ENCODE assay signal across 22 cellular contexts in the genomic region with DNA sequence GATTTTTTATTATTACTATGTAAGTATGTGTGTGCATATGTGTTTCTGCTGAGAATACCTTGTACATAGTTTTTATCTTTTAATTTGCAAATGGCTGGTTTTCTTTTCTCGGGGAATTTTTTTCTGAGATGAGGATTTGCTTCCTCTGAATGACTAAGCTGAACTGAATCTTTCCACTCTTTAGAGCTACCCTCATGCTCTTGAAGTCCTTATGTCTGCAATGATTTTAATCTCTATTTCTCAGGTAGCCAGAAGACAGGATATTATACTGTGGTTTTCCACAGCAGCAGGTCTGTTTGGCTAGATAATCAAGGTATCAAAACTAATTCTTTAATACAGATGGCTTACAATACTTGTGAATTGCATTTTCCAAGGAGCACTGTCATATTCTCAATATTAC.
DNase-seq lines count a peak whose midpoint lies in the region; ATAC-seq, FAIRE-seq and TF ChIP-seq lines count a peak whose summit lies in the region.
"Had no signal": no experiment of that assay in that cellular context is flagged by ENCODE, and none has a peak within 500 bp of the region (broad histone marks: within the 10 kb centered on the region; RNA-seq: fewer than 3 reads in every experiment).

No MANE protein-coding gene starts in this region.

- H3K4me1 Mint-ChIP-seq in activated CD8-positive, alpha-beta memory T cell treated with anti-CD3 and anti-CD28 coated beads, Interleukin-2, amount 10 ng/mL, durations not matched to agents 7 days and 5 days: no peaks in the 10 kb centered on the region
- peaks cover 3% of the 10 kb centered on the region for H3K4me1 Mint-ChIP-seq in activated T-cell treated with anti-CD3 and anti-CD28 coated beads, Interleukin-2, amount 50 U/mL, for 4 hours (ENCODE audit: low read depth)
- H3K4me1 Mint-ChIP-seq in effector memory CD8-positive, alpha-beta T cell (ENCODE audit: low read depth in 2 of 2): peaks cover 9 to 25% of the 10 kb centered on the region in 2 donors

- no peak overlapping the region for H3K27ac Mint-ChIP-seq in activated CD8-positive, alpha-beta memory T cell treated with anti-CD3 and anti-CD28 coated beads, Interleukin-2, amount 10 ng/mL, durations not matched to agents 7 days and 5 days
- no peak overlapping the region for H3K27ac Mint-ChIP-seq in effector memory CD8-positive, alpha-beta T cell
- H3K27ac Mint-ChIP-seq: CD4-positive, alpha-beta T cell; HFFc6 had no signal

- WGBS in HepG2 (ENCODE audit: low lambda C conversion rate): 100% methylated on average over 1 of the region's 1 CpG
- 80% methylated on average over 1 of the region's 1 CpG for WGBS in right lobe of liver (ENCODE audit: insufficient coverage, low coverage, low lambda C conversion rate, missing lambda C conversion rate)

- ATAC-seq in HepG2 (no peak), right lobe of liver (no peak), HG02970 (IDR thresholded peaks at IDR 0.05; ENCODE audit: low FRiP score, unreplicated experiment) (no peak)
- ATAC-seq in activated CD8-positive, alpha-beta memory T cell treated with anti-CD3 and anti-CD28 coated beads, Interleukin-2, amount 10 ng/mL, durations not matched to agents 7 days and 5 days: no peak
- ATAC-seq in activated T-cell treated with anti-CD3 and anti-CD28 coated beads, Interleukin-2, amount 50 U/mL, for 4 hours: no peak
- no peak for ATAC-seq in effector memory CD8-positive, alpha-beta T cell (replicated peaks)
- ATAC-seq: A549, HCT116 had no signal

- intact Hi-C loops in HepG2 (cut with micrococcal nuclease; ENCODE audit: unreplicated experiment): loop anchor here (10.0 kb wide), 1 partner anchor 288 kb away; no protein-coding TSS in a partner anchor
- intact Hi-C loops in right lobe of liver (cut with DNase I): no loop called here

- peaks cover 28% of the 10 kb centered on the region for H3K79me2 ChIP-seq in HepG2 (ENCODE audit: insufficient read depth, low read length)

- in situ Hi-C loops in HepG2 (cut with HindIII; ENCODE audit: extremely low pct_ligation_motif_present, low pct_unique_long_range_greater_than_20kb): loop anchor here (10.0 kb wide), 1 partner anchor 112 kb away; the partner anchor contains the start of gene PLCB1

- TF ChIP-seq CTCF in HepG2 (CRISPR knock-in tag; IDR thresholded peaks at IDR 0.05): no peak
- no peak for TF ChIP-seq CTCF in right lobe of liver (IDR thresholded peaks at IDR 0.05)

- CTCF ChIA-PET in HepG2 (lab: Yijun Ruan, JAX; ENCODE audit: low intra/inter-chr PET ratio, low total read pairs): no interaction called here
- CTCF ChIA-PET in activated CD8-positive, alpha-beta memory T cell treated with anti-CD3 and anti-CD28 coated beads, Interleukin-2, amount 10 ng/mL, durations not matched to agents 7 days and 5 days (lab: Charles Lee): no interaction called here

- no peak overlapping the region for H2AFZ ChIP-seq in HepG2 (ENCODE audit: low read length)
- H2AFZ ChIP-seq: GM23248 had no signal

- no peaks in the 10 kb centered on the region for H3K27me3 Mint-ChIP-seq in activated CD8-positive, alpha-beta memory T cell treated with anti-CD3 and anti-CD28 coated beads, Interleukin-2, amount 10 ng/mL, durations not matched to agents 7 days and 5 days
- no peaks in the 10 kb centered on the region for H3K27me3 Mint-ChIP-seq in activated T-cell treated with anti-CD3 and anti-CD28 coated beads, Interleukin-2, amount 50 U/mL, for 4 hours (ENCODE audit: low read depth)
- H3K27me3 Mint-ChIP-seq in effector memory CD8-positive, alpha-beta T cell: no peaks in the 10 kb centered on the region
- H3K27me3 Mint-ChIP-seq: CD4-positive, alpha-beta T cell had no signal

- H3K4me3 ChIP-seq in HepG2 (replicated peaks in 1 of 3; ENCODE audit: insufficient read depth in 1 of 3, low read depth in 2 of 3, low read length in 3 of 3) (no peak overlapping the region), right lobe of liver (no peak overlapping the region)
- H3K4me3 ChIP-seq: A549, GM23248 had no signal

- TF ChIP-seq EP300 in HepG2 (IDR thresholded peaks at IDR 0.05; ENCODE audit: low read depth in 2 of 2, low read length in 2 of 2) (no peak), HepG2 (CRISPR knock-in tag; IDR thresholded peaks at IDR 0.05; ENCODE audit: borderline replicate concordance) (no peak)

- no peaks in the 10 kb centered on the region for H3K9me3 ChIP-seq in HepG2 (ENCODE audit: low read length)
- no peaks in the 10 kb centered on the region for H3K9me3 ChIP-seq in right lobe of liver
- H3K9me3 ChIP-seq: A549, Caco-2 had no signal

- H3K36me3 ChIP-seq in HepG2 (replicated peaks in 1 of 2; ENCODE audit: control insufficient read depth in 1 of 2, insufficient read depth in 2 of 2, low read length in 2 of 2): peaks cover 3 to 8% of the 10 kb centered on the region in 2 experiments; a peak in 3 of 5 replicates
- no peaks in the 10 kb centered on the region for H3K36me3 ChIP-seq in right lobe of liver

- H3K27me3 ChIP-seq in HepG2 (ENCODE audit: control insufficient read depth in 1 of 2, insufficient read depth in 2 of 2, low read length in 2 of 2) (no peaks in the 10 kb centered on the region), right lobe of liver (no peaks in the 10 kb centered on the region)

- H3K4me2 ChIP-seq in HepG2 (ENCODE audit: low read depth, low read length): no peak overlapping the region
- H3K4me2 ChIP-seq: A549 had no signal

- TF ChIP-seq POLR2A in HepG2 (IDR thresholded peaks at IDR 0.05; ENCODE audit: insufficient read depth in 1 of 2, low read depth in 2 of 2, low read length in 2 of 2) (no peak), right lobe of liver (IDR thresholded peaks at IDR 0.05) (no peak)

- H3K4me1 ChIP-seq in HepG2 (ENCODE audit: insufficient read depth, low read length) (peaks cover 66% of the 10 kb centered on the region), right lobe of liver (peaks cover 0 to 4% (median 0%) of the 10 kb centered on the region in 4 donors)
- H3K4me1 ChIP-seq: A549 had no signal

- FAIRE-seq in HepG2 (lab: Jason Lieb, UNC): no peak
- FAIRE-seq: A549, D721Med, G401.6, GM12891, GM18507, H54 had no signal

- peaks cover 7% of the 10 kb centered on the region for H4K20me1 ChIP-seq in HepG2 (ENCODE audit: insufficient read depth, low read length)

- no peaks in the 10 kb centered on the region for H3K9me3 Mint-ChIP-seq in activated CD8-positive, alpha-beta memory T cell treated with anti-CD3 and anti-CD28 coated beads, Interleukin-2, amount 10 ng/mL, durations not matched to agents 7 days and 5 days (ENCODE audit: low read depth)
- no peaks in the 10 kb centered on the region for H3K9me3 Mint-ChIP-seq in activated T-cell treated with anti-CD3 and anti-CD28 coated beads, Interleukin-2, amount 50 U/mL, for 4 hours
- no peaks in the 10 kb centered on the region for H3K9me3 Mint-ChIP-seq in effector memory CD8-positive, alpha-beta T cell
- H3K9me3 Mint-ChIP-seq: CD4-positive, alpha-beta T cell; HFFc6 had no signal

- no peak overlapping the region for H3K27ac ChIP-seq in HepG2 (ENCODE audit: extremely low read length, insufficient read depth, low read length)
- no peak overlapping the region for H3K27ac ChIP-seq in right lobe of liver
- H3K27ac ChIP-seq: 22Rv1, A549, C4-2B, GM23248 had no signal

- no peak for TF ChIP-seq RAD21 in HepG2 (CRISPR knock-in tag; IDR thresholded peaks at IDR 0.05)

- H3K36me3 Mint-ChIP-seq in activated CD8-positive, alpha-beta memory T cell treated with anti-CD3 and anti-CD28 coated beads, Interleukin-2, amount 10 ng/mL, durations not matched to agents 7 days and 5 days: no peaks in the 10 kb centered on the region
- no peaks in the 10 kb centered on the region for H3K36me3 Mint-ChIP-seq in activated T-cell treated with anti-CD3 and anti-CD28 coated beads, Interleukin-2, amount 50 U/mL, for 4 hours (ENCODE audit: insufficient read depth)
- no peaks in the 10 kb centered on the region for H3K36me3 Mint-ChIP-seq in effector memory CD8-positive, alpha-beta T cell (ENCODE audit: insufficient read depth)

- BruUV-seq in HepG2 (replicated peaks; lab: Mats Ljungman, UMichigan): no TSS peak

- POLR2A ChIA-PET in HepG2 (lab: Yijun Ruan, JAX): no interaction called here

- no peak for DNase-seq in HepG2 (ENCODE audit: low spot score)
- DNase-seq in right lobe of liver: no peak
- DNase-seq in amniotic epithelial cell (ENCODE audit: low read depth): peak; percentile 12
- peak; percentile 76 for DNase-seq in iris pigment epithelial cell (ENCODE audit: low read depth)
- DNase-seq in activated CD8-positive, alpha-beta memory T cell treated with anti-CD3 and anti-CD28 coated beads, Interleukin-2, amount 10 ng/mL, durations not matched to agents 7 days and 5 days: no peak
- no peak for DNase-seq in activated T-cell treated with anti-CD3 and anti-CD28 coated beads, Interleukin-2, amount 50 U/mL, for 4 hours
- no peak for DNase-seq in effector memory CD8-positive, alpha-beta T cell
- DNase-seq: AML-193; Caco-2; CD4-positive, alpha-beta T cell; GM23248; HFFc6 had no signal

- H3K4me3 Mint-ChIP-seq in activated CD8-positive, alpha-beta memory T cell treated with anti-CD3 and anti-CD28 coated beads, Interleukin-2, amount 10 ng/mL, durations not matched to agents 7 days and 5 days: no peak overlapping the region
- H3K4me3 Mint-ChIP-seq in activated T-cell treated with anti-CD3 and anti-CD28 coated beads, Interleukin-2, amount 50 U/mL, for 4 hours: no peak overlapping the region
- H3K4me3 Mint-ChIP-seq in effector memory CD8-positive, alpha-beta T cell: no peak overlapping the region
- H3K4me3 Mint-ChIP-seq: CD4-positive, alpha-beta T cell; HFFc6 had no signal

- no peak overlapping the region for H3K9ac ChIP-seq in HepG2 (ENCODE audit: insufficient read depth, low read depth, low read length)
- H3K9ac ChIP-seq: GM23248 had no signal

TF ChIP-seq in HepG2, 621 proteins besides CTCF, POLR2A, EP300 and RAD21 (continues in another document):
- no peak for TF ChIP-seq ZNF713 (CRISPR knock-in tag; IDR thresholded peaks at IDR 0.05)
- no peak for TF ChIP-seq NFATC3 (CRISPR knock-in tag; IDR thresholded peaks at IDR 0.05)
- TF ChIP-seq, protein P1, sequence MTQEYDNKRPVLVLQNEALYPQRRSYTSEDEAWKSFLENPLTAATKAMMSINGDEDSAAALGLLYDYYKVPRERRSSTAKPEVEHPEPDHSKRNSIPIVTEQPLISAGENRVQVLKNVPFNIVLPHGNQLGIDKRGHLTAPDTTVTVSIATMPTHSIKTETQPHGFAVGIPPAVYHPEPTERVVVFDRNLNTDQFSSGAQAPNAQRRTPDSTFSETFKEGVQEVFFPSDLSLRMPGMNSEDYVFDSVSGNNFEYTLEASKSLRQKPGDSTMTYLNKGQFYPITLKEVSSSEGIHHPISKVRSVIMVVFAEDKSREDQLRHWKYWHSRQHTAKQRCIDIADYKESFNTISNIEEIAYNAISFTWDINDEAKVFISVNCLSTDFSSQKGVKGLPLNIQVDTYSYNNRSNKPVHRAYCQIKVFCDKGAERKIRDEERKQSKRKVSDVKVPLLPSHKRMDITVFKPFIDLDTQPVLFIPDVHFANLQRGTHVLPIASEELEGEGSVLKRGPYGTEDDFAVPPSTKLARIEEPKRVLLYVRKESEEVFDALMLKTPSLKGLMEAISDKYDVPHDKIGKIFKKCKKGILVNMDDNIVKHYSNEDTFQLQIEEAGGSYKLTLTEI (CRISPR knock-in tag; conservative IDR thresholded peaks at IDR 0.05): no peak
- no peak for TF ChIP-seq RBFOX2 (IDR thresholded peaks at IDR 0.05; ENCODE audit: low read depth, low read length)

Comparison
In these comparisons a context has a peak if more than half of its experiments do, and no peak if none do; other contexts are left out.
1. DNase-seq: peak in amniotic epithelial cell (single experiment) and iris pigment epithelial cell (single experiment); none in HepG2 (single experiment), right lobe of liver (0 of 3), activated CD8-positive, alpha-beta memory T cell treated with anti-CD3 and anti-CD28 coated beads, Interleukin-2, amount 10 ng/mL, durations not matched to agents 7 days and 5 days (single experiment), activated T-cell treated with anti-CD3 and anti-CD28 coated beads, Interleukin-2, amount 50 U/mL, for 4 hours (single experiment) and effector memory CD8-positive, alpha-beta T cell (0 of 3).